ENCODE assay signal across 12 cellular contexts in the genomic region with DNA sequence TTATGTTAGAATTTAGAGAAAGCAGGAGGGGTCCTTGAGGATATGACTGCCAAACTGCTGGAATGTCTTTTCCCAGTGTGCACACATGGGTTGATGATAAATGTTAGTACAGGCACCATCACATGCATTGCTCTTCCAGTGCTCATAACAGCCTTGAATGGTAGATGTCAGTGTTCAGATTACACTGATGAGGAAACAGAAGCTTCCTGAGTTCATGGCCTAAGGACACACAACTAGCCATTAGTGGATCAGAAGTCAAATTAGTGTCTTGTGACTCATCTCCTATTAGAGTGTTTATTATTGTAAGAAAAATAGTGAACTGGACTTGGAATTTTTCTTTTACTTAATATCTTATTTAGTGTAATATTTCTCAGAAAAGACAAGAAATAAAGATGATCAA.
DNase-seq lines count a peak whose midpoint lies in the region; ATAC-seq and TF ChIP-seq lines count a peak whose summit lies in the region.
"Had no signal": no experiment of that assay in that cellular context is flagged by ENCODE, and none has a peak within 500 bp of the region (broad histone marks: within the 10 kb centered on the region; RNA-seq: fewer than 3 reads in every experiment).

No MANE protein-coding gene starts in this region.

- H3K27ac Mint-ChIP-seq in H9 = no peak overlapping the region
- H3K27ac Mint-ChIP-seq: activated naive CD4-positive, alpha-beta T cell treated with anti-CD3 and anti-CD28 coated beads, Interleukin-2, amount 50 U/mL, for 72 hours had no signal

- no peak overlapping the region for H3T11ph ChIP-seq in H9 (ENCODE audit: low read length)

- H3K9ac ChIP-seq in H9 (ENCODE audit: extremely low read depth, insufficient read length, low read length) = no peak overlapping the region

- H3K4me3 ChIP-seq in left ventricle myocardium inferior (no peak overlapping the region), right atrium auricular region (no peak overlapping the region), adrenal gland (no peak overlapping the region), upper lobe of right lung (no peak overlapping the region)
- H3K4me3 ChIP-seq: uterus had no signal

- DNase-seq in left ventricle myocardium inferior = no peak
- DNase-seq in right atrium auricular region (ENCODE audit: low spot score) = no peak
- DNase-seq in adrenal gland = peak in 3 of 7 donors; percentile 13 to 30 (median 26)
- DNase-seq in iris pigment epithelial cell (ENCODE audit: low read depth) = peak; percentile 91
- DNase-seq in upper lobe of right lung = no peak
- no peak for DNase-seq in NCI-H748 treated with DMSO at 0.1 percent for 48 hours (lab: John Stamatoyannopoulos, UW)
- no peak for DNase-seq in H9
- DNase-seq in stimulated activated CD4-positive, alpha-beta T cell treated with anti-CD3 and anti-CD28 coated beads, Interleukin-15, amount 100 ng/mL, for 24 hours = no peak
- DNase-seq: activated CD4-positive, alpha-beta T cell treated with anti-CD3 and anti-CD28 coated beads, Interleukin-2, amount 50 U/mL, for 48 hours; NCI-H345; uterus had no signal

- peaks cover 25% of the 10 kb centered on the region for H3K4me1 ChIP-seq in left ventricle myocardium inferior
- H3K4me1 ChIP-seq in right atrium auricular region = peaks cover 0 to 9% of the 10 kb centered on the region in 2 donors
- peaks cover 12 to 33% of the 10 kb centered on the region in 2 donors for H3K4me1 ChIP-seq in adrenal gland (replicated peaks in 1 of 2)
- no peaks in the 10 kb centered on the region for H3K4me1 ChIP-seq in upper lobe of right lung
- no peaks in the 10 kb centered on the region; the same call in 1 of the 2 replicates for H3K4me1 ChIP-seq in H9 (ENCODE audit: insufficient read depth, low read length)
- H3K4me1 ChIP-seq: uterus had no signal

- no peaks in the 10 kb centered on the region for H3K9me3 ChIP-seq in left ventricle myocardium inferior (replicated peaks)
- no peaks in the 10 kb centered on the region for H3K9me3 ChIP-seq in right atrium auricular region
- H3K9me3 ChIP-seq in adrenal gland (replicated peaks in 1 of 3) = no peaks in the 10 kb centered on the region
- no peaks in the 10 kb centered on the region for H3K9me3 ChIP-seq in upper lobe of right lung
- H3K9me3 ChIP-seq in H9 (ENCODE audit: control insufficient read depth, low read depth, low read length) = no peaks in the 10 kb centered on the region
- H3K9me3 ChIP-seq: uterus had no signal

- H3K36me3 ChIP-seq in left ventricle myocardium inferior (no peaks in the 10 kb centered on the region), right atrium auricular region (no peaks in the 10 kb centered on the region), adrenal gland (replicated peaks in 1 of 2) (no peaks in the 10 kb centered on the region), upper lobe of right lung (no peaks in the 10 kb centered on the region)
- H3K36me3 ChIP-seq: uterus had no signal

- intact Hi-C loops in left ventricle myocardium inferior (cut with micrococcal nuclease) (no loop called here), adrenal gland (cut with DNase I) (no loop called here), upper lobe of right lung (cut with DNase I) (no loop called here)

- H3K79me2 ChIP-seq in H9 (ENCODE audit: insufficient read depth, low read length) = no peaks in the 10 kb centered on the region

- H3K79me1 ChIP-seq in H9 (ENCODE audit: insufficient read depth, low read depth, low read length, poor library complexity, severe bottlenecking) = no peaks in the 10 kb centered on the region

- no peak overlapping the region for H3K23ac ChIP-seq in H9 (ENCODE audit: insufficient read length, low read depth, low read length)

- H3K4me1 Mint-ChIP-seq in H9 = peaks cover 3 to 6% of the 10 kb centered on the region in 2 experiments; a peak in 3 of 4 replicates

- H3K4me2 ChIP-seq in H9 (ENCODE audit: insufficient read depth, insufficient read length, low read length) = no peak overlapping the region

- H4K8ac ChIP-seq in H9 (replicated peaks; ENCODE audit: insufficient read length, low read depth, low read length) = no peak overlapping the region

- H4K5ac ChIP-seq in H9 (ENCODE audit: insufficient read length, low read depth, low read length) = no peak overlapping the region

- no peak overlapping the region for H2AK5ac ChIP-seq in H9 (ENCODE audit: insufficient read length, low read length)

- H2BK15ac ChIP-seq in H9 (ENCODE audit: low read depth, low read length) = no peak overlapping the region

- H2BK20ac ChIP-seq in H9 (ENCODE audit: low read depth, low read length, poor library complexity, severe bottlenecking) = no peak overlapping the region

- H3K23me2 ChIP-seq in H9 (ENCODE audit: insufficient read length, low read depth, low read length, poor library complexity, severe bottlenecking) = no peaks in the 10 kb centered on the region

- H3K27me3 Mint-ChIP-seq in H9 (ENCODE audit: low read depth) = no peaks in the 10 kb centered on the region

- no peak overlapping the region for H3K18ac ChIP-seq in H9 (ENCODE audit: insufficient read length, low read depth, low read length)

- H3K36me3 Mint-ChIP-seq in H9 (ENCODE audit: insufficient read depth in 1 of 3, low read depth in 3 of 3) = no peaks in the 10 kb centered on the region
- H3K36me3 Mint-ChIP-seq: activated naive CD4-positive, alpha-beta T cell treated with anti-CD3 and anti-CD28 coated beads, Interleukin-2, amount 50 U/mL, for 72 hours had no signal

- no peak overlapping the region for H3K14ac ChIP-seq in H9 (ENCODE audit: insufficient read depth, low read length)

- TF ChIP-seq CTCF in left ventricle myocardium inferior (IDR thresholded peaks at IDR 0.05; ENCODE audit: borderline replicate concordance) (no peak), right atrium auricular region (IDR thresholded peaks at IDR 0.05) (no peak), adrenal gland (IDR thresholded peaks at IDR 0.05) (no peak), upper lobe of right lung (IDR thresholded peaks at IDR 0.05) (no peak), H9 (conservative IDR thresholded peaks at IDR 0.05) (no peak)

- no peak overlapping the region for H2BK120ac ChIP-seq in H9 (ENCODE audit: low read depth, low read length, poor library complexity, severe bottlenecking)

- H3K56ac ChIP-seq in H9 (ENCODE audit: insufficient read length, low read depth, low read length) = no peak overlapping the region

- no peak for TF ChIP-seq POLR2A in adrenal gland (IDR thresholded peaks at IDR 0.05)

- H3K9me3 Mint-ChIP-seq in H9 = no peaks in the 10 kb centered on the region
- H3K9me3 Mint-ChIP-seq: activated naive CD4-positive, alpha-beta T cell treated with anti-CD3 and anti-CD28 coated beads, Interleukin-2, amount 50 U/mL, for 72 hours had no signal

- no peak overlapping the region for H2BK12ac ChIP-seq in H9 (ENCODE audit: insufficient read length, low read depth, low read length)

- no peak overlapping the region for H4K91ac ChIP-seq in H9 (ENCODE audit: insufficient read length, low read depth, low read length)

- no peaks in the 10 kb centered on the region for H4K20me1 ChIP-seq in H9 (ENCODE audit: control insufficient read depth, insufficient read depth, insufficient read length)

- peak overlapping the region; percentile 11 for H3K27ac ChIP-seq in left ventricle myocardium inferior (replicated peaks)
- no peak overlapping the region for H3K27ac ChIP-seq in right atrium auricular region
- peak overlapping the region in 3 of 5 donors; percentile 33 to 49 (median 38) for H3K27ac ChIP-seq in adrenal gland
- H3K27ac ChIP-seq in upper lobe of right lung = no peak overlapping the region
- H3K27ac ChIP-seq in H9 (ENCODE audit: insufficient read length, low read depth, low read length) = no peak overlapping the region
- H3K27ac ChIP-seq: uterus had no signal

- H2BK5ac ChIP-seq in H9 (ENCODE audit: insufficient read length, low read length) = no peak overlapping the region

- H3K4ac ChIP-seq in H9 (ENCODE audit: low read depth, low read length) = no peak overlapping the region

- no peak overlapping the region for H2AFZ ChIP-seq in H9 (ENCODE audit: low read length)

- H3K27me3 ChIP-seq in left ventricle myocardium inferior (ENCODE audit: low read depth) = no peaks in the 10 kb centered on the region
- no peaks in the 10 kb centered on the region for H3K27me3 ChIP-seq in right atrium auricular region
- H3K27me3 ChIP-seq in adrenal gland = no peaks in the 10 kb centered on the region
- H3K27me3 ChIP-seq in upper lobe of right lung = no peaks in the 10 kb centered on the region
- H3K27me3 ChIP-seq in H9 (ENCODE audit: insufficient read depth, low read length) = no peaks in the 10 kb centered on the region
- H3K27me3 ChIP-seq: uterus had no signal

- ATAC-seq in upper lobe of right lung = peak; percentile 36
- ATAC-seq: activated naive CD4-positive, alpha-beta T cell treated with anti-CD3 and anti-CD28 coated beads, Interleukin-2, amount 50 U/mL, for 72 hours had no signal

- no peak overlapping the region for H3K4me3 Mint-ChIP-seq in H9

Comparison
In these comparisons a context has a peak if more than half of its experiments do, and no peak if none do; other contexts are left out.
1. H3K27ac ChIP-seq: peak in left ventricle myocardium inferior (single experiment) and adrenal gland (3 of 5); none in right atrium auricular region (0 of 2), upper lobe of right lung (single experiment) and H9 (single experiment).